ENCODE assay signal across 8 cellular contexts in the genomic region with DNA sequence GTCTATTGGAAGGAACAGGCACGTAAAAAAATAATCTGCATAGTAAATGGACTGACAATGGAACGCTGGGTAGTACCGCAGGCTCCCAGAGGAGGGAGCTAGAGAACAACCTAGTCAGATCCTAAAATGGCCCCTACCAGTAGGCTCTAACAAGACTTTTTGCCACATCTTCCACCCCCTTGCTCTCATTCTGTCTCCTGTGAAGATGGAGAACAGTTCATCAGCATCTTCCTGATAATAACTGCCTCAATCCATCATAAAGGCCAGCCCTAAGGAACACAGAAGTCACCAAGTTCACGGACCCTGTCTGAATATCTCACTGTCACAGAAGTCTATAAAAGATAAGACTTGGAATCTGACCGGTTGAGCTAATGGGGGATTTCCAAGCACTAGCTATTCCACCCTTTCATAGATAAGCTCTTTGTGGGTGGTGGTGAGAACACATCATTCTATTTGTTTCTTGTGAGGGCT.
A peak's percentile ranks its signal among the peaks of the same experiment; 100 is the strongest.
DNase-seq lines count a peak whose midpoint lies in the region; ATAC-seq and TF ChIP-seq lines count a peak whose summit lies in the region.

No MANE protein-coding gene starts in this region.

- no peak overlapping the region for H3K9ac ChIP-seq in NT2/D1 (ENCODE audit: insufficient read length, low read depth)

- peaks cover 3% of the 10 kb centered on the region for H3K4me1 Mint-ChIP-seq in activated CD8-positive, alpha-beta memory T cell treated with anti-CD3 and anti-CD28 coated beads, Interleukin-2, amount 10 ng/mL, durations not matched to agents 7 days and 5 days
- peaks cover 8% of the 10 kb centered on the region for H3K4me1 Mint-ChIP-seq in neural crest cell

- H3K27ac Mint-ChIP-seq in activated CD8-positive, alpha-beta memory T cell treated with anti-CD3 and anti-CD28 coated beads, Interleukin-2, amount 10 ng/mL, durations not matched to agents 7 days and 5 days, result no peak overlapping the region
- no peak overlapping the region for H3K27ac Mint-ChIP-seq in neural crest cell (ENCODE audit: unreplicated experiment)

- peaks cover 36% of the 10 kb centered on the region for H3K27me3 Mint-ChIP-seq in activated CD8-positive, alpha-beta memory T cell treated with anti-CD3 and anti-CD28 coated beads, Interleukin-2, amount 10 ng/mL, durations not matched to agents 7 days and 5 days
- peaks cover 25% of the 10 kb centered on the region for H3K27me3 Mint-ChIP-seq in neural crest cell (ENCODE audit: low read depth)

- H3K9me3 Mint-ChIP-seq in activated CD8-positive, alpha-beta memory T cell treated with anti-CD3 and anti-CD28 coated beads, Interleukin-2, amount 10 ng/mL, durations not matched to agents 7 days and 5 days (ENCODE audit: low read depth), result no peaks in the 10 kb centered on the region
- no peaks in the 10 kb centered on the region for H3K9me3 Mint-ChIP-seq in neural crest cell

- H3K4me1 ChIP-seq in NT2/D1 (ENCODE audit: insufficient read depth, insufficient read length), result no peaks in the 10 kb centered on the region
- H3K4me1 ChIP-seq in esophagus muscularis mucosa, result peaks cover 0 to 29% (median 23%) of the 10 kb centered on the region in 4 donors

- DNase-seq in C1 segment of cervical spinal cord (lab: John Stamatoyannopoulos, UW) (peak in 10 of 14 donors; percentile 4 to 52 (median 25)), NT2/D1 (ENCODE audit: low read depth, low spot score) (peak; percentile 66), esophagus muscularis mucosa (ENCODE audit: extremely low spot score) (no peak), neural crest cell (ENCODE audit: low read depth, low spot score) (peak; percentile 61), stromal cell of bone marrow (ENCODE audit: low read depth) (peak; percentile 29)
- DNase-seq in activated CD8-positive, alpha-beta memory T cell treated with anti-CD3 and anti-CD28 coated beads, Interleukin-2, amount 10 ng/mL, durations not matched to agents 7 days and 5 days, result peak; percentile 80

- no peak overlapping the region for H3K4me3 Mint-ChIP-seq in activated CD8-positive, alpha-beta memory T cell treated with anti-CD3 and anti-CD28 coated beads, Interleukin-2, amount 10 ng/mL, durations not matched to agents 7 days and 5 days
- H3K4me3 Mint-ChIP-seq in neural crest cell, result no peak overlapping the region

- H3K27me3 ChIP-seq in NT2/D1 (ENCODE audit: insufficient read depth, insufficient read length) (peaks cover 15% of the 10 kb centered on the region), esophagus muscularis mucosa (peaks cover 0 to 5% (median 0%) of the 10 kb centered on the region in 4 donors)

- TF ChIP-seq CTCF in esophagus muscularis mucosa (IDR thresholded peaks at IDR 0.05) (peak; percentile 61 to 78 (median 67)), neural crest cell (conservative IDR thresholded peaks at IDR 0.05) (peak; percentile 85)

- TF ChIP-seq POLR2A in esophagus muscularis mucosa (IDR thresholded peaks at IDR 0.05; ENCODE audit: low read depth), result no peak

- CTCF ChIA-PET in activated CD8-positive, alpha-beta memory T cell treated with anti-CD3 and anti-CD28 coated beads, Interleukin-2, amount 10 ng/mL, durations not matched to agents 7 days and 5 days (lab: Charles Lee), result interaction anchor here (0.6 to 3.7 kb wide), 17 partner anchors 8 to 639 kb away, joined by 3 to 32 read pairs (median 5); partner anchors contain the start of genes NIPBL and WDR70

- no peak overlapping the region for H3K27ac ChIP-seq in esophagus muscularis mucosa (replicated peaks in 1 of 4)

- H3K36me3 Mint-ChIP-seq in activated CD8-positive, alpha-beta memory T cell treated with anti-CD3 and anti-CD28 coated beads, Interleukin-2, amount 10 ng/mL, durations not matched to agents 7 days and 5 days, result no peaks in the 10 kb centered on the region
- H3K36me3 Mint-ChIP-seq in neural crest cell (ENCODE audit: low read depth), result no peaks in the 10 kb centered on the region

- no peak overlapping the region for H3K4me3 ChIP-seq in NT2/D1 (ENCODE audit: insufficient read length, low read depth)
- H3K4me3 ChIP-seq in esophagus muscularis mucosa, result no peak overlapping the region

- no peaks in the 10 kb centered on the region for H3K36me3 ChIP-seq in NT2/D1 (ENCODE audit: insufficient read depth, insufficient read length, low read length)
- no peaks in the 10 kb centered on the region for H3K36me3 ChIP-seq in esophagus muscularis mucosa

- intact Hi-C loops in esophagus muscularis mucosa (cut with DNase I), result loop anchor here (2.0 to 10.0 kb wide), 3 partner anchors 131 to 263 kb away; no protein-coding TSS in a partner anchor

- no peak for TF ChIP-seq EP300 in esophagus muscularis mucosa (IDR thresholded peaks at IDR 0.05)

- ATAC-seq in GM19035 (IDR thresholded peaks at IDR 0.05; ENCODE audit: unreplicated experiment) (peak; percentile 63), HG03571 (IDR thresholded peaks at IDR 0.05; ENCODE audit: unreplicated experiment) (peak; percentile 53)
- peak; percentile 77 for ATAC-seq in activated CD8-positive, alpha-beta memory T cell treated with anti-CD3 and anti-CD28 coated beads, Interleukin-2, amount 10 ng/mL, durations not matched to agents 7 days and 5 days

- no peaks in the 10 kb centered on the region for H3K9me3 ChIP-seq in NT2/D1 (ENCODE audit: insufficient read depth, low read length)
- H3K9me3 ChIP-seq in esophagus muscularis mucosa, result no peaks in the 10 kb centered on the region

- WGBS in esophagus muscularis mucosa, result 27% methylated on average over 5 of the region's 5 CpGs
